13 cellular contexts compared by ENCODE assay signal in the genomic region with DNA sequence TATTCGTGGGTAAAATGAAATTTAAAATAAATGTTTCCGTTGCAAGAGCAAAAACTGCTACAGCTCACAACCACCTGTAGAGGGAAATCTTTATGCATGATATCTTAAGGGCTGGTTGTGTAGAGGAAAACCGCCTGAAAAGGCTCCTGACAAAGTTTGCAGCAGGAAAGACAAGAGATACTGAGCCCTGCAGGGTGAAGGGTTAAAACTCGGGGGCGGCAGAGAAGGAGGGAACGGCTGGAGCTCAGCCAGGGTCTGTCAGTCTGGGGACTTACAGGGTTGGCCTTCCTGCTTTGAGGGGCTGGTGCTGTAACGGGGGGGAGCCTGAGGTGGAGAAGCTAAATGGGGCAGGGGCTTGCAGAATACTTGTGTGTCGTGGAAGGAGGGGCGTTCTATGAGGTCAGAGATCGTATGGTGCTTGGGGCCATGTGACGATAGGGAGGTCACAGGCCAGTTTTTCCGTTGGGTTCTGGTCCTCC.
DNase-seq lines count a peak whose midpoint lies in the region; ATAC-seq, FAIRE-seq and TF ChIP-seq lines count a peak whose summit lies in the region.
"Had no signal": no experiment of that assay in that cellular context is flagged by ENCODE, and none has a peak within 500 bp of the region (broad histone marks: within the 10 kb centered on the region; RNA-seq: fewer than 3 reads in every experiment).

No MANE protein-coding gene starts in this region.

- H4K5ac ChIP-seq in H9 (ENCODE audit: insufficient read length, low read depth, low read length), result no peak overlapping the region

- H3K14ac ChIP-seq in H9 (ENCODE audit: insufficient read depth, low read length), result no peak overlapping the region

- no peak for TF ChIP-seq POLR2A in esophagus muscularis mucosa (IDR thresholded peaks at IDR 0.05; ENCODE audit: low read depth)

- H3K79me2 ChIP-seq in H9 (ENCODE audit: insufficient read depth, low read length), result no peaks in the 10 kb centered on the region

- H2BK5ac ChIP-seq in H9 (ENCODE audit: insufficient read length, low read length), result no peak overlapping the region

- peaks cover 18% of the 10 kb centered on the region for H3K23me2 ChIP-seq in H9 (ENCODE audit: insufficient read length, low read depth, low read length, poor library complexity, severe bottlenecking)

- H3K4me1 Mint-ChIP-seq in H9, result peaks cover 55 to 65% of the 10 kb centered on the region in 2 experiments
- H3K4me1 Mint-ChIP-seq: activated naive CD4-positive, alpha-beta T cell treated with anti-CD3 and anti-CD28 coated beads, Interleukin-2, amount 10 ng/mL, durations not matched to agents 7 days and 5 days had no signal

- no peak overlapping the region for H2AK5ac ChIP-seq in H9 (ENCODE audit: insufficient read length, low read length)

- peaks cover 14% of the 10 kb centered on the region for H3K4me1 ChIP-seq in H9 (ENCODE audit: insufficient read depth, low read length)
- H3K4me1 ChIP-seq in esophagus muscularis mucosa, result peaks cover 25 to 37% (median 28%) of the 10 kb centered on the region in 4 donors
- H3K4me1 ChIP-seq in pancreas, result peaks cover 0 to 2% (median 0%) of the 10 kb centered on the region in 3 donors

- H2BK20ac ChIP-seq in H9 (ENCODE audit: low read depth, low read length, poor library complexity, severe bottlenecking), result no peak overlapping the region

- intact Hi-C loops in esophagus muscularis mucosa (cut with DNase I), result no loop called here
- intact Hi-C loops in pancreas (cut with DNase I), result no loop called here
- intact Hi-C loops in sciatic nerve (cut with DNase I), result no loop called here

- no peak overlapping the region for H4K8ac ChIP-seq in H9 (replicated peaks; ENCODE audit: insufficient read length, low read depth, low read length)

- peaks cover 39% of the 10 kb centered on the region for H3K27me3 Mint-ChIP-seq in H9 (ENCODE audit: low read depth)

- TF ChIP-seq CTCF in H9 (conservative IDR thresholded peaks at IDR 0.05) (peak; percentile 39; the same call in 1 of the 3 replicates), esophagus muscularis mucosa (IDR thresholded peaks at IDR 0.05) (peak; percentile 13 to 25 (median 15)), pancreas (IDR thresholded peaks at IDR 0.05) (no peak), GM10266 (IDR thresholded peaks at IDR 0.05; ENCODE audit: control insufficient read depth, insufficient read depth, low read depth, missing control alignments) (no peak)

- H3K18ac ChIP-seq in H9 (ENCODE audit: insufficient read length, low read depth, low read length), result no peak overlapping the region

- peak; percentile 53 for DNase-seq in H9
- no peak for DNase-seq in esophagus muscularis mucosa (ENCODE audit: extremely low spot score)
- DNase-seq in pancreas, result no peak
- no peak for DNase-seq in GM19240 (ENCODE audit: insufficient read length, low spot score)
- no peak for DNase-seq in sciatic nerve (ENCODE audit: low spot score)
- DNase-seq in GM10266 (ENCODE audit: extremely low spot score), result no peak
- no peak for DNase-seq in NCI-H187 (lab: John Stamatoyannopoulos, UW)
- DNase-seq: activated CD4-positive, alpha-beta T cell treated with anti-CD3 and anti-CD28 coated beads for 48 hours; activated naive CD4-positive, alpha-beta T cell treated with anti-CD3 and anti-CD28 coated beads, Interleukin-2, amount 10 ng/mL, durations not matched to agents 7 days and 5 days; gastrocnemius medialis; GF-D8; stimulated activated CD4-positive, alpha-beta T cell treated with anti-CD3 and anti-CD28 coated beads, Interleukin-2, amount 100 ng/mL, for 48 hours had no signal

- H3K56ac ChIP-seq in H9 (ENCODE audit: insufficient read length, low read depth, low read length), result no peak overlapping the region

- H3K27ac Mint-ChIP-seq in H9, result peak overlapping the region; percentile 14 to 81 (median 35); a peak in 4 of 7 replicates
- H3K27ac Mint-ChIP-seq: activated naive CD4-positive, alpha-beta T cell treated with anti-CD3 and anti-CD28 coated beads, Interleukin-2, amount 10 ng/mL, durations not matched to agents 7 days and 5 days had no signal

- peak overlapping the region; percentile 43 for H3K4me2 ChIP-seq in H9 (ENCODE audit: insufficient read depth, insufficient read length, low read length)

- no peak overlapping the region for H3K9ac ChIP-seq in H9 (ENCODE audit: extremely low read depth, insufficient read length, low read length)

- H3K27ac ChIP-seq in H9 (ENCODE audit: insufficient read length, low read depth, low read length), result no peak overlapping the region
- no peak overlapping the region for H3K27ac ChIP-seq in esophagus muscularis mucosa (replicated peaks in 1 of 4)
- no peak overlapping the region for H3K27ac ChIP-seq in pancreas
- H3K27ac ChIP-seq: gastrocnemius medialis had no signal

- ATAC-seq in pancreas (peak in 3 of 4 donors; percentile 33 to 48 (median 47)), sciatic nerve (no peak)
- ATAC-seq: gastrocnemius medialis had no signal

- H3K9me3 Mint-ChIP-seq in H9, result no peaks in the 10 kb centered on the region; a peak in 1 of 5 replicates
- H3K9me3 Mint-ChIP-seq: activated naive CD4-positive, alpha-beta T cell treated with anti-CD3 and anti-CD28 coated beads, Interleukin-2, amount 10 ng/mL, durations not matched to agents 7 days and 5 days had no signal

- no peak overlapping the region for H2BK120ac ChIP-seq in H9 (ENCODE audit: low read depth, low read length, poor library complexity, severe bottlenecking)

- H3K23ac ChIP-seq in H9 (ENCODE audit: insufficient read length, low read depth, low read length), result no peak overlapping the region

- H3T11ph ChIP-seq in H9 (ENCODE audit: low read length), result no peak overlapping the region

- no peak overlapping the region for H2AFZ ChIP-seq in H9 (ENCODE audit: low read length)

- no peak for TF ChIP-seq EP300 in esophagus muscularis mucosa (IDR thresholded peaks at IDR 0.05)

- no peaks in the 10 kb centered on the region for H3K36me3 ChIP-seq in esophagus muscularis mucosa
- no peaks in the 10 kb centered on the region for H3K36me3 ChIP-seq in pancreas
- H3K36me3 ChIP-seq: gastrocnemius medialis had no signal

- H2BK12ac ChIP-seq in H9 (ENCODE audit: insufficient read length, low read depth, low read length), result no peak overlapping the region

- no peak overlapping the region for H3K4ac ChIP-seq in H9 (ENCODE audit: low read depth, low read length)

- no peaks in the 10 kb centered on the region for H4K20me1 ChIP-seq in H9 (ENCODE audit: control insufficient read depth, insufficient read depth, insufficient read length)

- no peaks in the 10 kb centered on the region for H3K79me1 ChIP-seq in H9 (ENCODE audit: insufficient read depth, low read depth, low read length, poor library complexity, severe bottlenecking)

- H2BK15ac ChIP-seq in H9 (ENCODE audit: low read depth, low read length), result no peak overlapping the region

- H3K9me3 ChIP-seq in H9 (ENCODE audit: control insufficient read depth, low read depth, low read length), result no peaks in the 10 kb centered on the region
- no peaks in the 10 kb centered on the region for H3K9me3 ChIP-seq in esophagus muscularis mucosa
- no peaks in the 10 kb centered on the region for H3K9me3 ChIP-seq in pancreas
- H3K9me3 ChIP-seq: gastrocnemius medialis had no signal

- WGBS in H9 (ENCODE audit: extremely low coverage, insufficient read length, low lambda C conversion rate), result no CpG with 5 or more reads among the region's 12 CpGs
- 3% methylated on average over 12 of the region's 12 CpGs for WGBS in esophagus muscularis mucosa
- WGBS in pancreas, 2 donors, result 2 to 4% methylated on average over 12 of the region's 12 CpGs

- no peaks in the 10 kb centered on the region; a peak in 1 of 7 replicates for H3K36me3 Mint-ChIP-seq in H9 (ENCODE audit: insufficient read depth in 1 of 3, low read depth in 3 of 3)
- H3K36me3 Mint-ChIP-seq: activated naive CD4-positive, alpha-beta T cell treated with anti-CD3 and anti-CD28 coated beads, Interleukin-2, amount 10 ng/mL, durations not matched to agents 7 days and 5 days had no signal

- H3K4me3 Mint-ChIP-seq in H9, result peak overlapping the region; percentile 63 to 76
- H3K4me3 Mint-ChIP-seq: activated naive CD4-positive, alpha-beta T cell treated with anti-CD3 and anti-CD28 coated beads, Interleukin-2, amount 10 ng/mL, durations not matched to agents 7 days and 5 days had no signal

- H3K4me3 ChIP-seq in esophagus muscularis mucosa (no peak overlapping the region), pancreas (no peak overlapping the region)

- no peak overlapping the region for H4K91ac ChIP-seq in H9 (ENCODE audit: insufficient read length, low read depth, low read length)

- H3K27me3 ChIP-seq in H9 (ENCODE audit: insufficient read depth, low read length) (no peaks in the 10 kb centered on the region), esophagus muscularis mucosa (peaks cover 0 to 86% (median 8%) of the 10 kb centered on the region in 4 donors), pancreas (peaks cover 0 to 3% (median 0%) of the 10 kb centered on the region in 4 donors)

- no peak for FAIRE-seq in pancreas (lab: Jason Lieb, UNC)

TF ChIP-seq in PFSK-1, 5 proteins besides CTCF, POLR2A, EP300 and RAD21 (continues in another document):
- TF ChIP-seq, protein P1, sequence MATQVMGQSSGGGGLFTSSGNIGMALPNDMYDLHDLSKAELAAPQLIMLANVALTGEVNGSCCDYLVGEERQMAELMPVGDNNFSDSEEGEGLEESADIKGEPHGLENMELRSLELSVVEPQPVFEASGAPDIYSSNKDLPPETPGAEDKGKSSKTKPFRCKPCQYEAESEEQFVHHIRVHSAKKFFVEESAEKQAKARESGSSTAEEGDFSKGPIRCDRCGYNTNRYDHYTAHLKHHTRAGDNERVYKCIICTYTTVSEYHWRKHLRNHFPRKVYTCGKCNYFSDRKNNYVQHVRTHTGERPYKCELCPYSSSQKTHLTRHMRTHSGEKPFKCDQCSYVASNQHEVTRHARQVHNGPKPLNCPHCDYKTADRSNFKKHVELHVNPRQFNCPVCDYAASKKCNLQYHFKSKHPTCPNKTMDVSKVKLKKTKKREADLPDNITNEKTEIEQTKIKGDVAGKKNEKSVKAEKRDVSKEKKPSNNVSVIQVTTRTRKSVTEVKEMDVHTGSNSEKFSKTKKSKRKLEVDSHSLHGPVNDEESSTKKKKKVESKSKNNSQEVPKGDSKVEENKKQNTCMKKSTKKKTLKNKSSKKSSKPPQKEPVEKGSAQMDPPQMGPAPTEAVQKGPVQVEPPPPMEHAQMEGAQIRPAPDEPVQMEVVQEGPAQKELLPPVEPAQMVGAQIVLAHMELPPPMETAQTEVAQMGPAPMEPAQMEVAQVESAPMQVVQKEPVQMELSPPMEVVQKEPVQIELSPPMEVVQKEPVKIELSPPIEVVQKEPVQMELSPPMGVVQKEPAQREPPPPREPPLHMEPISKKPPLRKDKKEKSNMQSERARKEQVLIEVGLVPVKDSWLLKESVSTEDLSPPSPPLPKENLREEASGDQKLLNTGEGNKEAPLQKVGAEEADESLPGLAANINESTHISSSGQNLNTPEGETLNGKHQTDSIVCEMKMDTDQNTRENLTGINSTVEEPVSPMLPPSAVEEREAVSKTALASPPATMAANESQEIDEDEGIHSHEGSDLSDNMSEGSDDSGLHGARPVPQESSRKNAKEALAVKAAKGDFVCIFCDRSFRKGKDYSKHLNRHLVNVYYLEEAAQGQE (IDR thresholded peaks at IDR 0.05; ENCODE audit: insufficient read depth in 1 of 2, low read depth in 2 of 2, low read length in 2 of 2), result no peak
- TF ChIP-seq FOXP2 (optimal IDR thresholded peaks at IDR 0.05; ENCODE audit: borderline replicate concordance, extremely low read depth, extremely low read length, insufficient read depth), result no peak
- TF ChIP-seq TAF1 (IDR thresholded peaks at IDR 0.05; ENCODE audit: borderline replicate concordance, insufficient read depth, low read length), result peak; percentile 47; the same call in 1 of the 2 replicates

Comparison
In these comparisons a context has a peak if more than half of its experiments do, and no peak if none do; other contexts are left out.
1. CTCF ChIP-seq: peak in H9 (single experiment) and esophagus muscularis mucosa (3 of 3); none in pancreas (0 of 4) and GM10266 (single experiment).